ENCODE assay signal across 9 cellular contexts in the genomic region with DNA sequence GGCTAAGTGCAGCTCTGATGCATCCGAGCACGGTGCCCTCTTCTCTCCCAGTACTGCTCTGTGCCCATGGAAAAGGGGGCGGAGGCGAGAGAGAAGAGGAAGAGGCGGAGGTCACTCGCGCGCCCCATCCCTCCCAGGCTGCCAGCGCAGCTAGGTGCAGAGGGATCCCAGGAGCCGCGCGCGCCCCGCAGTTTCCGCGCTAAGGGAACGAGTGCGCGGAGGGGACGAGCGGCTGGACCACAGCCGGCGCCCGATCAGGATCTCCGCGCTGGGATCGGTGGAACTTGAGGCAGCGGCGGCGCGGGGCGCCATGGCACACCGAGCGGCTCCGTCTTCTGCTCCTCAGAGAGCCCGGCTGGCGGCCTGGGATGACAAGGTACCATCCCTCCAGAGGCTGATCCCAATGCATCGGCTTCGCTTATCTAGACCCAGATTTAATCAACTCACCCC. TPM values are rescaled to one million over a fixed set of nuclear protein-coding genes. Genes with fewer than 3 reads are reported as not detected.
DNase-seq lines count a peak whose midpoint lies in the region; ATAC-seq and TF ChIP-seq lines count a peak whose summit lies in the region.
"Had no signal": no experiment of that assay in that cellular context is flagged by ENCODE, and none has a peak within 500 bp of the region (broad histone marks: within the 10 kb centered on the region; RNA-seq: fewer than 3 reads in every experiment).

A gene with protein sequence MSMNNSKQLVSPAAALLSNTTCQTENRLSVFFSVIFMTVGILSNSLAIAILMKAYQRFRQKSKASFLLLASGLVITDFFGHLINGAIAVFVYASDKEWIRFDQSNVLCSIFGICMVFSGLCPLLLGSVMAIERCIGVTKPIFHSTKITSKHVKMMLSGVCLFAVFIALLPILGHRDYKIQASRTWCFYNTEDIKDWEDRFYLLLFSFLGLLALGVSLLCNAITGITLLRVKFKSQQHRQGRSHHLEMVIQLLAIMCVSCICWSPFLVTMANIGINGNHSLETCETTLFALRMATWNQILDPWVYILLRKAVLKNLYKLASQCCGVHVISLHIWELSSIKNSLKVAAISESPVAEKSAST (plus strand): TSS at position 114 of the 450 bp plus-strand sequence. CDS start 1,770 bp downstream, outside the sequence.

- H3K36me3 ChIP-seq in ES-I3 (ENCODE audit: insufficient read depth, low read length), result no peaks in the 10 kb centered on the region
- H3K36me3 ChIP-seq in SJSA1, result no peaks in the 10 kb centered on the region
- H3K36me3 ChIP-seq in cardiac muscle cell, result no peaks in the 10 kb centered on the region

- ATAC-seq in HG03095 (IDR thresholded peaks at IDR 0.05; ENCODE audit: unreplicated experiment), result no peak

- H3K4me1 ChIP-seq in ES-I3 (ENCODE audit: insufficient read depth, low read length) (peaks cover 3% of the 10 kb centered on the region; the same call in 1 of the 2 replicates), SJSA1 (replicated peaks) (peaks cover 16% of the 10 kb centered on the region), cardiac muscle cell (ENCODE audit: low read depth) (no peaks in the 10 kb centered on the region)

- peak within 1 kb of the TSS; percentile 54 for H3K4me3 ChIP-seq in SJSA1
- H3K4me3 ChIP-seq in cardiac muscle cell, result peak within 1 kb of the TSS; percentile 35

- no peaks in the 10 kb centered on the region for H3K9me3 Mint-ChIP-seq in activated naive CD4-positive, alpha-beta T cell treated with anti-CD3 and anti-CD28 coated beads, Interleukin-2, amount 10 ng/mL, durations not matched to agents 7 days and 5 days

- H3K27ac ChIP-seq in SJSA1 (no peak within 1 kb of the TSS), cardiac muscle cell (no peak within 1 kb of the TSS)

- DNase-seq in SJSA1 (ENCODE audit: low read depth in 1 of 2, low spot score in 2 of 2), result peak; percentile 52 to 57
- DNase-seq in cardiac muscle cell (ENCODE audit: low read depth in 1 of 2, low spot score in 1 of 2), result peak; percentile 46 to 55
- DNase-seq in renal cortical epithelial cell (ENCODE audit: low read depth), result no peak
- DNase-seq in NCI-H2107 (lab: John Stamatoyannopoulos, UW), result no peak
- DNase-seq in NCI-H2196 treated with DMSO at 0.1 percent for 48 hours (lab: John Stamatoyannopoulos, UW; ENCODE audit: unreplicated experiment), result no peak
- no peak for DNase-seq in activated naive CD4-positive, alpha-beta T cell treated with anti-CD3 and anti-CD28 coated beads, Interleukin-2, amount 10 ng/mL, durations not matched to agents 7 days and 5 days

- H3K36me3 Mint-ChIP-seq in activated naive CD4-positive, alpha-beta T cell treated with anti-CD3 and anti-CD28 coated beads, Interleukin-2, amount 10 ng/mL, durations not matched to agents 7 days and 5 days, result no peaks in the 10 kb centered on the region
- H3K36me3 Mint-ChIP-seq: activated naive CD8-positive, alpha-beta T cell had no signal

- H3K27me3 ChIP-seq in SJSA1 (replicated peaks), result peaks cover 3% of the 10 kb centered on the region; the same call in 1 of the 2 replicates
- peaks cover 59% of the 10 kb centered on the region for H3K27me3 ChIP-seq in cardiac muscle cell

- peak within 1 kb of the TSS; percentile 64 for H3K9ac ChIP-seq in ES-I3 (ENCODE audit: low read depth, low read length)

- H3K27me3 Mint-ChIP-seq in activated naive CD4-positive, alpha-beta T cell treated with anti-CD3 and anti-CD28 coated beads, Interleukin-2, amount 10 ng/mL, durations not matched to agents 7 days and 5 days, result peaks cover 25% of the 10 kb centered on the region

- no peaks in the 10 kb centered on the region for H3K4me1 Mint-ChIP-seq in activated naive CD4-positive, alpha-beta T cell treated with anti-CD3 and anti-CD28 coated beads, Interleukin-2, amount 10 ng/mL, durations not matched to agents 7 days and 5 days

- H3K9me3 ChIP-seq in ES-I3 (ENCODE audit: control insufficient read depth, insufficient read depth, low read length), result no peaks in the 10 kb centered on the region
- no peaks in the 10 kb centered on the region for H3K9me3 ChIP-seq in SJSA1 (replicated peaks)
- H3K9me3 ChIP-seq in cardiac muscle cell (ENCODE audit: low read depth), result no peaks in the 10 kb centered on the region

- CTCF ChIA-PET in activated naive CD4-positive, alpha-beta T cell treated with anti-CD3 and anti-CD28 coated beads, Interleukin-2, amount 10 ng/mL, durations not matched to agents 7 days and 5 days (lab: Charles Lee), result no interaction called here

- no peak within 1 kb of the TSS for H3K4me3 Mint-ChIP-seq in activated naive CD4-positive, alpha-beta T cell treated with anti-CD3 and anti-CD28 coated beads, Interleukin-2, amount 10 ng/mL, durations not matched to agents 7 days and 5 days
- H3K4me3 Mint-ChIP-seq: activated naive CD8-positive, alpha-beta T cell had no signal

- H3K27ac Mint-ChIP-seq in activated naive CD4-positive, alpha-beta T cell treated with anti-CD3 and anti-CD28 coated beads, Interleukin-2, amount 10 ng/mL, durations not matched to agents 7 days and 5 days, result no peak within 1 kb of the TSS
- H3K27ac Mint-ChIP-seq: activated naive CD8-positive, alpha-beta T cell had no signal

- no peak for TF ChIP-seq CTCF in cardiac muscle cell (IDR thresholded peaks at IDR 0.05; ENCODE audit: low read depth, low read length)

RNA-seq across cellular contexts. Expression of the gene that starts here (rescaled TPM):
- total RNA-seq in SJSA1 (2014; rRNA removed; shearing (Covaris generic)), result 3.6 and 6.3 TPM in 2 replicates
- total RNA-seq in cardiac muscle cell, result not detected in 2 replicates
- not detected in 2 replicates for polyA plus RNA-seq in cardiac muscle cell
- 4.9 and 35.2 TPM in 2 replicates for total RNA-seq in renal cortical epithelial cell

Comparison
In these comparisons a context has a peak if more than half of its experiments do, and no peak if none do; other contexts are left out.
1. Peak in DNase-seq and H3K4me3 ChIP-seq in cardiac muscle cell; RNA of the gene not detected or under 1 TPM.
2. DNase-seq: peak in SJSA1 (2 of 2); none in renal cortical epithelial cell (single experiment), NCI-H2107 (single experiment), NCI-H2196 treated with DMSO at 0.1 percent for 48 hours (single experiment) and activated naive CD4-positive, alpha-beta T cell treated with anti-CD3 and anti-CD28 coated beads, Interleukin-2, amount 10 ng/mL, durations not matched to agents 7 days and 5 days (single experiment).